9 cellular contexts compared by ENCODE assay signal in genomic region chr7:44325811-44326241, GRCh38. TPM values are rescaled to one million over a fixed set of nuclear protein-coding genes. Genes with fewer than 3 reads are reported as not detected.
DNase-seq lines count a peak whose midpoint lies in the region; ATAC-seq and TF ChIP-seq lines count a peak whose summit lies in the region.
"Had no signal": no experiment of that assay in that cellular context is flagged by ENCODE, and none has a peak within 500 bp of the region (broad histone marks: within the 10 kb centered on the region; RNA-seq: fewer than 3 reads in every experiment).

No MANE protein-coding gene starts in this region.

- no peak overlapping the region for H3K27ac ChIP-seq in testis
- H3K27ac ChIP-seq: brain microvascular endothelial cell had no signal

- H3K36me3 Mint-ChIP-seq in MCF 10A (ENCODE audit: insufficient read depth, unreplicated experiment): no peaks in the 10 kb centered on the region
- no peaks in the 10 kb centered on the region for H3K36me3 Mint-ChIP-seq in nephron (ENCODE audit: low read depth)

- WGBS in testis, 2 donors: 0 to 2% methylated on average over 14 to 20 of the region's 23 CpGs

- H3K9me3 ChIP-seq in testis: no peaks in the 10 kb centered on the region

- CTCF ChIA-PET in MCF 10A (lab: Yijun Ruan, JAX): no interaction called here

- H3K4me1 Mint-ChIP-seq in MCF 10A (ENCODE audit: insufficient read depth, unreplicated experiment) (peaks cover 6% of the 10 kb centered on the region), nephron (peaks cover 22% of the 10 kb centered on the region)

- ATAC-seq in GM19467 (IDR thresholded peaks at IDR 0.05; ENCODE audit: unreplicated experiment): no peak

- BruUV-seq in MCF 10A (replicated peaks; lab: Mats Ljungman, UMichigan): no TSS peak

- H3K27me3 Mint-ChIP-seq in MCF 10A (ENCODE audit: insufficient read depth, unreplicated experiment) (peaks cover 42% of the 10 kb centered on the region), nephron (ENCODE audit: low read depth) (peaks cover 67% of the 10 kb centered on the region)

- DNase-seq in DMS53 (lab: John Stamatoyannopoulos, UW) (peak; percentile 65), NCI-H1694 (lab: John Stamatoyannopoulos, UW) (peak; percentile 72), MCF 10A (ENCODE audit: unreplicated experiment) (no peak), testis (no peak), ureter (ENCODE audit: low spot score) (no peak), EL (no peak)
- DNase-seq: brain microvascular endothelial cell had no signal

- H3K27me3 ChIP-seq in testis: no peaks in the 10 kb centered on the region

- H3K9me3 Mint-ChIP-seq in MCF 10A (ENCODE audit: unreplicated experiment) (no peaks in the 10 kb centered on the region), nephron (no peaks in the 10 kb centered on the region)

- no peak for TF ChIP-seq CTCF in MCF 10A (IDR thresholded peaks at IDR 0.05; ENCODE audit: unreplicated experiment)
- peak in 1 of 3 experiments; percentile 16 for TF ChIP-seq CTCF in nephron (IDR thresholded peaks at IDR 0.05; ENCODE audit: unreplicated experiment in 3 of 3)
- no peak for TF ChIP-seq CTCF in testis (IDR thresholded peaks at IDR 0.05)

- H3K4me3 Mint-ChIP-seq in MCF 10A (ENCODE audit: unreplicated experiment) (peak overlapping the region; percentile 70), nephron (peak overlapping the region; percentile 90 to 94 (median 92))

- intact Hi-C loops in MCF 10A (cut with micrococcal nuclease): no loop called here
- intact Hi-C loops in testis (cut with DNase I; ENCODE audit: low total_unique reads): no loop called here

- no peak for TF ChIP-seq POLR2A in testis (IDR thresholded peaks at IDR 0.05)

- POLR2A ChIA-PET in MCF 10A (lab: Yijun Ruan, JAX): no interaction called here

- H3K4me1 ChIP-seq in testis: no peaks in the 10 kb centered on the region

- H3K27ac Mint-ChIP-seq in MCF 10A (ENCODE audit: low read depth, unreplicated experiment) (no peak overlapping the region), nephron (peak overlapping the region in 1 of 3 experiments; percentile 3)

- H3K36me3 ChIP-seq in testis (ENCODE audit: low read depth, missing control alignments): no peaks in the 10 kb centered on the region
- H3K36me3 ChIP-seq: brain microvascular endothelial cell had no signal

- H3K4me3 ChIP-seq in testis: no peak overlapping the region

RNA-seq across cellular contexts. Expression of gene CAMK2B, which starts 0.4 kb away (rescaled TPM):
- total RNA-seq in MCF 10A (2022) (0.54 and 1.8 TPM in 2 replicates), testis (10 to 100 TPM; 12.1 to 12.5 TPM), ureter (not detected)
- polyA plus RNA-seq in testis (ENCODE audit: insufficient read depth, low read depth, low replicate concordance): 4.0 TPM

Comparison
In these comparisons a context has a peak if more than half of its experiments do, and no peak if none do; other contexts are left out.
1. DNase-seq: peak in DMS53 (single experiment) and NCI-H1694 (single experiment); none in MCF 10A (single experiment), testis (single experiment), ureter (single experiment) and EL (single experiment).